Comparison of ENCODE assay signal across 8 cellular contexts in the genomic region with DNA sequence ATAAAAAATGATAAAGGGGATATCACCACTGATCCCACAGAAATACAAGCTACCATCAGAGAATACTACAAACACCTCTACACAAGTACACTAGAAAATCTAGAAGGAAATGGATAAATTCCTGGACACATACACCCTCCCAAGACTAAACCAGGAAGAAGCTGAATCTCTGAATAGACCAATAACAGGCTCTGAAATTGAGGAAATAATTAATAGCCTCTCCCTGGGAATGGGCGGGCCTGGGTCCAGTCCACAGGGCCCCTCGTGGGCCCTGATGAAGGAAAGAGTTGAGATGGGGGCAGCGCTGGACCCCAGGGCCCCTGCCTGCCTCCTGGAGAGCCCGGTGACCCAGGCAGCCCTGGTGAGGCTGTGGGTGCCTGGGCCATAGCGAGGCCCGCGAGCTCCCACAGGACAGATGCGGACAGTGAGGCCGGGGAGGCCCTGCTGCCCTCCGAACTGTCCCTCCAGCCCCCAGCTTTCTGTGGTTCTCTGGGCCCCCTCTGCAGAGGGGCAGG.
A peak's percentile ranks its signal among the peaks of the same experiment; 100 is the strongest.
DNase-seq lines count a peak whose midpoint lies in the region; ATAC-seq and TF ChIP-seq lines count a peak whose summit lies in the region.
"Not testable (repeated sequence)": the region's sequence is repeated elsewhere in the genome, so short reads cannot be mapped to it uniquely, and the experiment has no call there.

No MANE protein-coding gene starts in this region.

- not testable (repeated sequence) for H3K27ac ChIP-seq in GM23338 (ENCODE audit: low read depth)
- H3K27ac ChIP-seq in breast epithelium (peak overlapping the region; percentile 90 to 91), thymus (ENCODE audit: low read depth) (peak overlapping the region; percentile 52)

- H4K20me1 ChIP-seq in GM23338 (replicated peaks; ENCODE audit: insufficient read depth): not testable (repeated sequence)

- peak; percentile 27 for ATAC-seq in GM23338
- ATAC-seq in HG03469 (IDR thresholded peaks at IDR 0.05; ENCODE audit: unreplicated experiment): peak; percentile 2
- ATAC-seq in T-helper 17 cell: not testable (repeated sequence)
- peak; percentile 35 to 67 for ATAC-seq in left cardiac atrium
- peak; percentile 8 to 46 for ATAC-seq in natural killer cell treated with Interleukin-12 subunit alpha and Interleukin-12 subunit beta and Interleukin-15 and Interleukin-18, amount 100 ng/mL, for 72 hours

- not testable (repeated sequence) for H3K79me2 ChIP-seq in GM23338 (replicated peaks; ENCODE audit: insufficient read depth)

- H3F3A ChIP-seq in GM23338 (replicated peaks; ENCODE audit: low read depth): not testable (repeated sequence)

- H3K9me3 ChIP-seq in T-helper 17 cell (ENCODE audit: control insufficient read depth, low read length, poor library complexity, severe bottlenecking); breast epithelium; thymus (ENCODE audit: control insufficient read depth): not testable (repeated sequence)

- not testable (repeated sequence) for H3K27me3 Mint-ChIP-seq in GM23338 (ENCODE audit: insufficient read depth, low read depth, poor library complexity); T-helper 17 cell
- H3K27me3 Mint-ChIP-seq in natural killer cell treated with Interleukin-12 subunit alpha and Interleukin-12 subunit beta and Interleukin-15 and Interleukin-18, amount 100 ng/mL, for 72 hours: peaks cover 6 to 11% of the 10 kb centered on the region in 2 donors

- H3K4me3 Mint-ChIP-seq in GM23338 (peak overlapping the region; percentile 84), T-helper 17 cell (peak overlapping the region; percentile 90)
- peak overlapping the region; percentile 78 for H3K4me3 Mint-ChIP-seq in natural killer cell treated with Interleukin-12 subunit alpha and Interleukin-12 subunit beta and Interleukin-15 and Interleukin-18, amount 100 ng/mL, for 72 hours

- not testable (repeated sequence) for H3K36me3 ChIP-seq in GM06990 (ENCODE audit: control insufficient read depth, insufficient read depth, low read length); GM23338 (ENCODE audit: insufficient read depth); breast epithelium; thymus (ENCODE audit: control insufficient read depth, insufficient read depth)

- DNase-seq in GM06990 (ENCODE audit: extremely low read depth, insufficient read length); GM23338 (ENCODE audit: low spot score); T-helper 17 cell; breast epithelium (ENCODE audit: low spot score in 2 of 2); left cardiac atrium; natural killer cell treated with Interleukin-12 subunit alpha and Interleukin-12 subunit beta and Interleukin-15 and Interleukin-18, amount 100 ng/mL, for 72 hours (ENCODE audit: low spot score): not testable (repeated sequence)

- not testable (repeated sequence) for H3K4me1 ChIP-seq in GM23338 (ENCODE audit: insufficient read depth); breast epithelium; thymus (ENCODE audit: control insufficient read depth, insufficient read depth, low read length)

- H3K9me2 ChIP-seq in GM23338 (ENCODE audit: insufficient read depth): not testable (repeated sequence)

- not testable (repeated sequence) for H3K4me1 Mint-ChIP-seq in GM23338
- H3K4me1 Mint-ChIP-seq in T-helper 17 cell: peaks cover 32% of the 10 kb centered on the region
- H3K4me1 Mint-ChIP-seq in natural killer cell treated with Interleukin-12 subunit alpha and Interleukin-12 subunit beta and Interleukin-15 and Interleukin-18, amount 100 ng/mL, for 72 hours (ENCODE audit: low read depth in 2 of 2): peaks cover 11 to 36% of the 10 kb centered on the region in 2 donors

- H2AFZ ChIP-seq in GM23338: peak overlapping the region; percentile 66; the same call in 1 of the 2 replicates

- H3K36me3 Mint-ChIP-seq in GM23338 (ENCODE audit: low read depth); T-helper 17 cell (ENCODE audit: low read depth); natural killer cell treated with Interleukin-12 subunit alpha and Interleukin-12 subunit beta and Interleukin-15 and Interleukin-18, amount 100 ng/mL, for 72 hours: not testable (repeated sequence)

- not testable (repeated sequence) for H3K27me3 ChIP-seq in GM06990 (replicated peaks; ENCODE audit: control insufficient read depth, insufficient read depth, low read length); breast epithelium; thymus (ENCODE audit: control insufficient read depth, insufficient read depth)
- peaks cover 13% of the 10 kb centered on the region; the same call in 1 of the 2 replicates for H3K27me3 ChIP-seq in GM23338 (ENCODE audit: insufficient read depth)

- 51% methylated on average over 10 of the region's 10 CpGs for WGBS in thymus

- peak overlapping the region; percentile 77 for H3K4me3 ChIP-seq in GM06990 (replicated peaks; ENCODE audit: low read depth, low read length)
- peak overlapping the region; percentile 66 for H3K4me3 ChIP-seq in GM23338
- H3K4me3 ChIP-seq in breast epithelium: peak overlapping the region; percentile 66 to 76 (median 74)
- peak overlapping the region; percentile 59 for H3K4me3 ChIP-seq in thymus (ENCODE audit: low read length)

- not testable (repeated sequence) for H3K27ac Mint-ChIP-seq in GM23338
- H3K27ac Mint-ChIP-seq in T-helper 17 cell: peak overlapping the region; percentile 88
- peak overlapping the region; percentile 52 to 88 for H3K27ac Mint-ChIP-seq in natural killer cell treated with Interleukin-12 subunit alpha and Interleukin-12 subunit beta and Interleukin-15 and Interleukin-18, amount 100 ng/mL, for 72 hours

- H3K4me2 ChIP-seq in GM23338: peak overlapping the region; percentile 82

- H3K9me3 Mint-ChIP-seq in GM23338; natural killer cell treated with Interleukin-12 subunit alpha and Interleukin-12 subunit beta and Interleukin-15 and Interleukin-18, amount 100 ng/mL, for 72 hours: not testable (repeated sequence)

- intact Hi-C loops in breast epithelium (cut with DNase I; ENCODE audit: low total_unique reads); left cardiac atrium (cut with DNase I): not testable (repeated sequence)

- not testable (repeated sequence) for TF ChIP-seq POLR2A in breast epithelium (IDR thresholded peaks at IDR 0.05)

- TF ChIP-seq CTCF in GM06990 (IDR thresholded peaks at IDR 0.05; ENCODE audit: insufficient read depth, low read length, poor library complexity, severe bottlenecking); GM23338 (conservative IDR thresholded peaks at IDR 0.05; ENCODE audit: low read depth in 2 of 2); breast epithelium (IDR thresholded peaks at IDR 0.05): not testable (repeated sequence)
